Comparison of ENCODE assay signal across 1 cellular context in the genomic region with DNA sequence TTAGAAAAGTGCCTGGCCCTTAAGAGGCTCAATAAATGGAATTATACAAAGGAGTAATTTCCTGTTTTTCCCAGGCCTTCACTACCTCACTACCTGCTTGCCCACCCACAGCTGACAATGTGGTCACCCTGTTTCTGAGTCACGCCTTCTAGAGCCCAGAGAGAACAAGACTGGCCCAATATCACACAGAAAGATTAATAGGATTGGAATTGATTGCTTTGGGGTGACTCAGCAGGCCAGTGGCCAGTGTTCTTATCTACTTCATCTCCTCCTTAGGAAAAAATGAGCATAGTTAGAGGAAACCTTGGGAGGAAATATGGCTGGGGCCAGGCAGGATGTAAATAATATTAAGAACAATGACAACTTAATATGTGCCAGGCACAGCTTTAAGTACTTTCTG.
TF ChIP-seq lines count a peak whose summit lies in the region.

No MANE protein-coding gene starts in this region.

TF ChIP-seq in SK-N-SH, 30 proteins besides CTCF, POLR2A, EP300 and RAD21 (continued from another document):
- peak; percentile 76 for TF ChIP-seq RXRA (IDR thresholded peaks at IDR 0.05; ENCODE audit: borderline replicate concordance, low read depth)
- TF ChIP-seq FOSL2 (IDR thresholded peaks at IDR 0.05; ENCODE audit: borderline replicate concordance, low read depth): peak; percentile 95
- TF ChIP-seq, protein P1, sequence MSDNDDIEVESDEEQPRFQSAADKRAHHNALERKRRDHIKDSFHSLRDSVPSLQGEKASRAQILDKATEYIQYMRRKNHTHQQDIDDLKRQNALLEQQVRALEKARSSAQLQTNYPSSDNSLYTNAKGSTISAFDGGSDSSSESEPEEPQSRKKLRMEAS (IDR thresholded peaks at IDR 0.05; ENCODE audit: low read depth): peak; percentile 58; the same call in 1 of the 2 replicates
- TF ChIP-seq ELF1 (IDR thresholded peaks at IDR 0.05): no peak
- TF ChIP-seq, protein P2, sequence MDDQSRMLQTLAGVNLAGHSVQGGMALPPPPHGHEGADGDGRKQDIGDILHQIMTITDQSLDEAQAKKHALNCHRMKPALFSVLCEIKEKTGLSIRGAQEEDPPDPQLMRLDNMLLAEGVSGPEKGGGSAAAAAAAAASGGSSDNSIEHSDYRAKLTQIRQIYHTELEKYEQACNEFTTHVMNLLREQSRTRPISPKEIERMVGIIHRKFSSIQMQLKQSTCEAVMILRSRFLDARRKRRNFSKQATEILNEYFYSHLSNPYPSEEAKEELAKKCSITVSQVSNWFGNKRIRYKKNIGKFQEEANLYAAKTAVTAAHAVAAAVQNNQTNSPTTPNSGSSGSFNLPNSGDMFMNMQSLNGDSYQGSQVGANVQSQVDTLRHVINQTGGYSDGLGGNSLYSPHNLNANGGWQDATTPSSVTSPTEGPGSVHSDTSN (IDR thresholded peaks at IDR 0.05): peak; percentile 86
- TF ChIP-seq JUND (IDR thresholded peaks at IDR 0.05): peak; percentile 98
- TF ChIP-seq TCF12 (IDR thresholded peaks at IDR 0.05): peak; percentile 92
- TF ChIP-seq SMC3 (IDR thresholded peaks at IDR 0.05; ENCODE audit: low read depth, low read length): no peak
